ENCODE assay signal across 1 cellular context in the genomic region with DNA sequence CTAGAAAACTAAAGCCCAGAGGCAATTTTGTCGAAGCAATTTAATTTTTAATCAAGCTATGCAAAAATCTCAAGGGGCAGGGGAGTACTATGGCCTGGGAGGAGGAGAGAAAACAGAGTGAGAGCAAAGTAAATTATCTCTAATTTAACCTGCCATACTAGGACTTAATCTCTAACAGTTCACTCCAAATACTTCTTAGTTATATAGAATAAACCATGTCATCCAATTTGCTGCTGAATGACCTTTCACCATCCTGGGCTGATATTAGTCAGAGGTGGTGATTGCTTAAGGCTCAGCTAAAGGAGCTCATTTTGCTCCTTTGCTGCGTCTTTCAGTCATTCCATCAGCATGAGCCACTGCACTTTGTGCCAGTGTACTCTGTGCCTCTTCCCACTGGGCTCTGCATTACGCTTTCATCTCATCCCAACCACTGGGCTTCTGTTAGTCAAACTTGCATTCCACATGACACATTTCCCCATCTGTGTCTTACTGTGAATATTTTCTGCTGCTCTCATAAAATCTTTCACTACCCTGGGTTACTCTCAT.
TF ChIP-seq lines count a peak whose summit lies in the region.

No MANE protein-coding gene starts in this region.

TF ChIP-seq in SK-N-SH, 30 proteins besides CTCF, POLR2A, EP300 and RAD21 (continued from another document):
- TF ChIP-seq, protein P1, sequence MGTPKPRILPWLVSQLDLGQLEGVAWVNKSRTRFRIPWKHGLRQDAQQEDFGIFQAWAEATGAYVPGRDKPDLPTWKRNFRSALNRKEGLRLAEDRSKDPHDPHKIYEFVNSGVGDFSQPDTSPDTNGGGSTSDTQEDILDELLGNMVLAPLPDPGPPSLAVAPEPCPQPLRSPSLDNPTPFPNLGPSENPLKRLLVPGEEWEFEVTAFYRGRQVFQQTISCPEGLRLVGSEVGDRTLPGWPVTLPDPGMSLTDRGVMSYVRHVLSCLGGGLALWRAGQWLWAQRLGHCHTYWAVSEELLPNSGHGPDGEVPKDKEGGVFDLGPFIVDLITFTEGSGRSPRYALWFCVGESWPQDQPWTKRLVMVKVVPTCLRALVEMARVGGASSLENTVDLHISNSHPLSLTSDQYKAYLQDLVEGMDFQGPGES (IDR thresholded peaks at IDR 0.05; ENCODE audit: low read depth, low read length) = no peak
- no peak for TF ChIP-seq EZH2phosphoT487 (IDR thresholded peaks at IDR 0.05; ENCODE audit: borderline replicate concordance, low read depth)
- no peak for TF ChIP-seq RFX5 (IDR thresholded peaks at IDR 0.05; ENCODE audit: low read length)
- TF ChIP-seq FOXM1 (IDR thresholded peaks at IDR 0.05; ENCODE audit: low read depth) = peak; percentile 85
- peak; percentile 54; the same call in 1 of the 2 replicates for TF ChIP-seq TAF1 (IDR thresholded peaks at IDR 0.05; ENCODE audit: borderline replicate concordance, low read depth, low read length)
- no peak for TF ChIP-seq FOXJ3 (CRISPR knock-in tag; IDR thresholded peaks at IDR 0.05)
- TF ChIP-seq, protein P2, sequence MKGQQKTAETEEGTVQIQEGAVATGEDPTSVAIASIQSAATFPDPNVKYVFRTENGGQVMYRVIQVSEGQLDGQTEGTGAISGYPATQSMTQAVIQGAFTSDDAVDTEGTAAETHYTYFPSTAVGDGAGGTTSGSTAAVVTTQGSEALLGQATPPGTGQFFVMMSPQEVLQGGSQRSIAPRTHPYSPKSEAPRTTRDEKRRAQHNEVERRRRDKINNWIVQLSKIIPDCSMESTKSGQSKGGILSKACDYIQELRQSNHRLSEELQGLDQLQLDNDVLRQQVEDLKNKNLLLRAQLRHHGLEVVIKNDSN (IDR thresholded peaks at IDR 0.05; ENCODE audit: borderline replicate concordance, low read depth) = no peak
- TF ChIP-seq ELF1 (IDR thresholded peaks at IDR 0.05) = no peak
- TF ChIP-seq GATA2 (CRISPR knock-in tag; IDR thresholded peaks at IDR 0.05) = no peak
- peak; percentile 99 for TF ChIP-seq JUND (IDR thresholded peaks at IDR 0.05)
- TF ChIP-seq, protein P3, sequence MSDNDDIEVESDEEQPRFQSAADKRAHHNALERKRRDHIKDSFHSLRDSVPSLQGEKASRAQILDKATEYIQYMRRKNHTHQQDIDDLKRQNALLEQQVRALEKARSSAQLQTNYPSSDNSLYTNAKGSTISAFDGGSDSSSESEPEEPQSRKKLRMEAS (IDR thresholded peaks at IDR 0.05; ENCODE audit: low read depth) = peak; percentile 86
- peak; percentile 96 for TF ChIP-seq TEAD4 (IDR thresholded peaks at IDR 0.05; ENCODE audit: borderline replicate concordance, insufficient read depth)
- TF ChIP-seq GABPA (IDR thresholded peaks at IDR 0.05; ENCODE audit: low read depth) = no peak
- TF ChIP-seq, protein P4, sequence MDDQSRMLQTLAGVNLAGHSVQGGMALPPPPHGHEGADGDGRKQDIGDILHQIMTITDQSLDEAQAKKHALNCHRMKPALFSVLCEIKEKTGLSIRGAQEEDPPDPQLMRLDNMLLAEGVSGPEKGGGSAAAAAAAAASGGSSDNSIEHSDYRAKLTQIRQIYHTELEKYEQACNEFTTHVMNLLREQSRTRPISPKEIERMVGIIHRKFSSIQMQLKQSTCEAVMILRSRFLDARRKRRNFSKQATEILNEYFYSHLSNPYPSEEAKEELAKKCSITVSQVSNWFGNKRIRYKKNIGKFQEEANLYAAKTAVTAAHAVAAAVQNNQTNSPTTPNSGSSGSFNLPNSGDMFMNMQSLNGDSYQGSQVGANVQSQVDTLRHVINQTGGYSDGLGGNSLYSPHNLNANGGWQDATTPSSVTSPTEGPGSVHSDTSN (IDR thresholded peaks at IDR 0.05) = peak; percentile 95
- TF ChIP-seq SMC3 (IDR thresholded peaks at IDR 0.05; ENCODE audit: low read depth, low read length) = no peak; the same call in 1 of the 2 replicates
- TF ChIP-seq SIN3A (IDR thresholded peaks at IDR 0.05; ENCODE audit: borderline replicate concordance, low read depth, low read length) = no peak
- peak; percentile 65; the same call in 1 of the 2 replicates for TF ChIP-seq MEF2A (IDR thresholded peaks at IDR 0.05; ENCODE audit: borderline replicate concordance, low read depth)
- peak; percentile 76; the same call in 1 of the 2 replicates for TF ChIP-seq YY1 (IDR thresholded peaks at IDR 0.05; ENCODE audit: low read depth)
- no peak for TF ChIP-seq MXI1 (IDR thresholded peaks at IDR 0.05; ENCODE audit: low read depth, low read length)
